ENCODE assay signal across 8 cellular contexts in genomic region chr15:67066041-67067021, GRCh38. TPM values are rescaled to one million over a fixed set of nuclear protein-coding genes. Genes with fewer than 3 reads are reported as not detected.
DNase-seq lines count a peak whose midpoint lies in the region; ATAC-seq and TF ChIP-seq lines count a peak whose summit lies in the region.

No MANE protein-coding gene starts in this region.

- H3K4me1 Mint-ChIP-seq in activated T-helper 2 cell treated with anti-CD3 and anti-CD28 coated beads, Interferon-gamma antibody, Interleukin-2, Interleukin-4, amounts not matched to agents 10 μg/mL and 5 μg/mL and 100 μg/mL, durations not matched to agents 14 hours and 24 hours and 36 hours (ENCODE audit: low read depth) = peaks cover 55% of the 10 kb centered on the region
- H3K4me1 Mint-ChIP-seq in glutamatergic neuron (ENCODE audit: low read depth, unreplicated experiment) = peaks cover 26% of the 10 kb centered on the region

- peak overlapping the region; percentile 81 for H3K9ac ChIP-seq in HUES64 (ENCODE audit: low read depth, low read length)

- H3K9me3 ChIP-seq in HUES64 (ENCODE audit: insufficient read depth, low read depth, low read length) = no peaks in the 10 kb centered on the region

- H3K9me3 Mint-ChIP-seq in activated T-helper 2 cell treated with anti-CD3 and anti-CD28 coated beads, Interferon-gamma antibody, Interleukin-2, Interleukin-4, amounts not matched to agents 10 μg/mL and 5 μg/mL and 100 μg/mL, durations not matched to agents 14 hours and 24 hours and 36 hours = no peaks in the 10 kb centered on the region
- peaks cover 16% of the 10 kb centered on the region for H3K9me3 Mint-ChIP-seq in glutamatergic neuron (ENCODE audit: unreplicated experiment)

- ATAC-seq in sciatic nerve (no peak), HG03457 (IDR thresholded peaks at IDR 0.05; ENCODE audit: unreplicated experiment) (no peak), GM18873 (IDR thresholded peaks at IDR 0.05; ENCODE audit: low FRiP score, unreplicated experiment) (no peak)

- WGBS in HUES64 = under 1% methylated on average over 64 of the region's 74 CpGs

- H3K4me3 Mint-ChIP-seq in activated T-helper 2 cell treated with anti-CD3 and anti-CD28 coated beads, Interferon-gamma antibody, Interleukin-2, Interleukin-4, amounts not matched to agents 10 μg/mL and 5 μg/mL and 100 μg/mL, durations not matched to agents 14 hours and 24 hours and 36 hours (ENCODE audit: low read depth) = peak overlapping the region; percentile 81
- H3K4me3 Mint-ChIP-seq in glutamatergic neuron (ENCODE audit: unreplicated experiment) = peak overlapping the region; percentile 93

- peaks cover 45% of the 10 kb centered on the region for H3K4me1 ChIP-seq in HUES64 (ENCODE audit: insufficient read depth, low read length)

- H3K27ac Mint-ChIP-seq in activated T-helper 2 cell treated with anti-CD3 and anti-CD28 coated beads, Interferon-gamma antibody, Interleukin-2, Interleukin-4, amounts not matched to agents 10 μg/mL and 5 μg/mL and 100 μg/mL, durations not matched to agents 14 hours and 24 hours and 36 hours = peak overlapping the region; percentile 87
- no peak overlapping the region for H3K27ac Mint-ChIP-seq in glutamatergic neuron (ENCODE audit: unreplicated experiment)

- no peak for DNase-seq in GM12864 (ENCODE audit: low read depth)
- no peak for DNase-seq in activated T-helper 2 cell treated with anti-CD3 and anti-CD28 coated beads, Interferon-gamma antibody, Interleukin-2, Interleukin-4, amounts not matched to agents 10 μg/mL and 5 μg/mL and 100 μg/mL, durations not matched to agents 14 hours and 24 hours and 36 hours (ENCODE audit: low spot score)
- peak; percentile 36 for DNase-seq in glutamatergic neuron
- peak; percentile 65 for DNase-seq in sciatic nerve (ENCODE audit: low spot score)
- DNase-seq in SHP77 treated with DMSO at 0.1 percent for 48 hours (lab: John Stamatoyannopoulos, UW) = no peak

- H3K27ac ChIP-seq in HUES64 (ENCODE audit: low read depth, low read length) = peak overlapping the region; percentile 47

- H3K36me3 ChIP-seq in HUES64 (ENCODE audit: insufficient read depth, low read length) = no peaks in the 10 kb centered on the region

- no peak for TF ChIP-seq CTCF in GM12864 (IDR thresholded peaks at IDR 0.05; ENCODE audit: low read depth, low read length, missing control alignments)
- TF ChIP-seq CTCF in glutamatergic neuron (IDR thresholded peaks at IDR 0.05; ENCODE audit: partially characterized antibody, unreplicated experiment) = no peak

- peaks cover 24% of the 10 kb centered on the region for H3K36me3 Mint-ChIP-seq in activated T-helper 2 cell treated with anti-CD3 and anti-CD28 coated beads, Interferon-gamma antibody, Interleukin-2, Interleukin-4, amounts not matched to agents 10 μg/mL and 5 μg/mL and 100 μg/mL, durations not matched to agents 14 hours and 24 hours and 36 hours (ENCODE audit: low read depth)
- H3K36me3 Mint-ChIP-seq in glutamatergic neuron (ENCODE audit: unreplicated experiment) = peaks cover 8% of the 10 kb centered on the region

- intact Hi-C loops in activated T-helper 2 cell treated with anti-CD3 and anti-CD28 coated beads, Interferon-gamma antibody, Interleukin-2, Interleukin-4, amounts not matched to agents 10 μg/mL and 5 μg/mL and 100 μg/mL, durations not matched to agents 14 hours and 24 hours and 36 hours (cut with micrococcal nuclease) = loop anchor here (5.0 kb wide), 3 partner anchors 66 to 776 kb away; partner anchors contain the start of gene RNU6-1
- intact Hi-C loops in sciatic nerve (cut with DNase I) = loop anchor here (10.0 kb wide), 1 partner anchor 68 kb away; no protein-coding TSS in a partner anchor

- peaks cover 20% of the 10 kb centered on the region for H3K27me3 Mint-ChIP-seq in activated T-helper 2 cell treated with anti-CD3 and anti-CD28 coated beads, Interferon-gamma antibody, Interleukin-2, Interleukin-4, amounts not matched to agents 10 μg/mL and 5 μg/mL and 100 μg/mL, durations not matched to agents 14 hours and 24 hours and 36 hours (ENCODE audit: low read depth)
- H3K27me3 Mint-ChIP-seq in glutamatergic neuron (ENCODE audit: unreplicated experiment) = peaks cover 29% of the 10 kb centered on the region

- peaks cover 36% of the 10 kb centered on the region for H3K27me3 ChIP-seq in HUES64 (ENCODE audit: insufficient read depth, low read length)

- H3K4me3 ChIP-seq in GM12864 (ENCODE audit: low read depth, low read length) (peak overlapping the region; percentile 79), HUES64 (ENCODE audit: low read length) (peak overlapping the region; percentile 81)

RNA-seq across cellular contexts. Expression of gene SMAD3, which starts 0.9 kb away (rescaled TPM):
- polyA plus RNA-seq in HUES64 (2013, experiment 1 of 2) = 10.1 TPM
- 14.0 TPM for polyA plus RNA-seq in HUES64 (2013, experiment 2 of 2)
- total RNA-seq in activated T-helper 2 cell treated with anti-CD3 and anti-CD28 coated beads, Interferon-gamma antibody, Interleukin-2, Interleukin-4, amounts not matched to agents 10 μg/mL and 5 μg/mL and 100 μg/mL, durations not matched to agents 14 hours and 24 hours and 36 hours = 25.2 and 28.1 TPM in 2 replicates
- total RNA-seq in glutamatergic neuron (ENCODE audit: unreplicated experiment) (5.0 TPM), sciatic nerve (58.8 TPM)

Comparison
In these comparisons a context has a peak if more than half of its experiments do, and no peak if none do; other contexts are left out.
1. DNase-seq: peak in glutamatergic neuron (single experiment) and sciatic nerve (single experiment); none in GM12864 (single experiment), activated T-helper 2 cell treated with anti-CD3 and anti-CD28 coated beads, Interferon-gamma antibody, Interleukin-2, Interleukin-4, amounts not matched to agents 10 μg/mL and 5 μg/mL and 100 μg/mL, durations not matched to agents 14 hours and 24 hours and 36 hours (single experiment) and SHP77 treated with DMSO at 0.1 percent for 48 hours (single experiment).